In genomic region chr15:44710236-44711088, GRCh38 we compare ENCODE assay signal across 8 cellular contexts. TPM values are rescaled to one million over a fixed set of nuclear protein-coding genes. Genes with fewer than 3 reads are reported as not detected.
DNase-seq lines count a peak whose midpoint lies in the region; ATAC-seq and TF ChIP-seq lines count a peak whose summit lies in the region.

No MANE protein-coding gene starts in this region.

- peaks cover 41% of the 10 kb centered on the region for H4K20me1 ChIP-seq in Loucy (ENCODE audit: insufficient read depth, low read length, poor library complexity, severe bottlenecking)

- H3K9me3 Mint-ChIP-seq in activated CD4-positive, alpha-beta T cell treated with anti-CD3 and anti-CD28 coated beads for 36 hours (ENCODE audit: low read depth), result no peaks in the 10 kb centered on the region
- no peaks in the 10 kb centered on the region for H3K9me3 Mint-ChIP-seq in activated T-helper 1 cell treated with anti-CD3 and anti-CD28 coated beads, Interleukin-12 subunit alpha, Interleukin-12 subunit beta, Interleukin-2, Interleukin-4 antibody, amounts not matched to agents 30 ng/mL and 10 ng/mL and 1 ng/mL, durations not matched to agents 14 hours and 24 hours and 36 hours

- H3K4me3 ChIP-seq in Loucy (ENCODE audit: low read length, poor library complexity, severe bottlenecking) (peak overlapping the region; percentile 83), rectal smooth muscle tissue (ENCODE audit: low read length) (peak overlapping the region; percentile 100)

- H3K27me3 ChIP-seq in Loucy (ENCODE audit: insufficient read depth, low read length, poor library complexity, severe bottlenecking), result peaks cover 10% of the 10 kb centered on the region
- no peaks in the 10 kb centered on the region for H3K27me3 ChIP-seq in rectal smooth muscle tissue (ENCODE audit: control insufficient read depth, insufficient read depth, low read length)

- H3K9ac ChIP-seq in Loucy (ENCODE audit: low read depth, low read length, poor library complexity, severe bottlenecking) (peak overlapping the region; percentile 98), rectal smooth muscle tissue (ENCODE audit: low read length) (peak overlapping the region; percentile 100)

- DNase-seq in activated CD4-positive, alpha-beta T cell treated with anti-CD3 and anti-CD28 coated beads for 36 hours, result peak; percentile 59
- DNase-seq in activated CD4-positive, alpha-beta T cell treated with anti-CD3 and anti-CD28 coated beads for 1 hour, result no peak
- DNase-seq in activated T-helper 1 cell treated with anti-CD3 and anti-CD28 coated beads, Interleukin-12 subunit alpha, Interleukin-12 subunit beta, Interleukin-2, Interleukin-4 antibody, amounts not matched to agents 30 ng/mL and 10 ng/mL and 1 ng/mL, durations not matched to agents 14 hours and 24 hours and 36 hours (ENCODE audit: low spot score), result no peak
- peak; percentile 32 for DNase-seq in glomerular visceral epithelial cell (ENCODE audit: extremely low spot score)
- DNase-seq in superior temporal gyrus (ENCODE audit: extremely low spot score), result no peak

- H3K4me1 ChIP-seq in Loucy (ENCODE audit: insufficient read depth, low read length, poor library complexity, severe bottlenecking) (peaks cover 39% of the 10 kb centered on the region), rectal smooth muscle tissue (ENCODE audit: control insufficient read depth, insufficient read depth, low read length) (peaks cover 4% of the 10 kb centered on the region)

- no peaks in the 10 kb centered on the region for H3K9me2 ChIP-seq in Loucy (replicated peaks; ENCODE audit: low read depth, low read length)

- no peak for ATAC-seq in activated CD4-positive, alpha-beta T cell treated with anti-CD3 and anti-CD28 coated beads for 36 hours
- no peak for ATAC-seq in HG03520 (IDR thresholded peaks at IDR 0.05; ENCODE audit: unreplicated experiment)

- intact Hi-C loops in activated CD4-positive, alpha-beta T cell treated with anti-CD3 and anti-CD28 coated beads for 36 hours (cut with DNase I, micrococcal nuclease), result loop anchor here (1.0 to 5.0 kb wide), 11 partner anchors 9 to 963 kb away; partner anchors contain the start of genes SPG11 (in 2 of the 2), CTDSPL2 (in 1 of the 2), EIF3J (in 1 of the 2) and PDIA3 (in 1 of the 2)
- intact Hi-C loops in activated T-helper 1 cell treated with anti-CD3 and anti-CD28 coated beads, Interleukin-12 subunit alpha, Interleukin-12 subunit beta, Interleukin-2, Interleukin-4 antibody, amounts not matched to agents 30 ng/mL and 10 ng/mL and 1 ng/mL, durations not matched to agents 14 hours and 24 hours and 36 hours (cut with micrococcal nuclease), result loop anchor here (1.0 to 5.0 kb wide), 6 partner anchors 9 to 173 kb away; partner anchors contain the start of genes EIF3J and SPG11

- POLR2A ChIA-PET in activated CD4-positive, alpha-beta T cell treated with anti-CD3 and anti-CD28 coated beads for 36 hours (lab: Charles Lee), result interaction anchor here (0.5 to 13.9 kb wide), 12 partner anchors 10 to 283 kb away, joined by 3 to 474 read pairs (median 5); partner anchors contain the start of genes CTDSPL2, SPG11 and TRIM69

- H3K36me3 ChIP-seq in Loucy (ENCODE audit: insufficient read depth, low read length), result peaks cover 12% of the 10 kb centered on the region; the same call in 1 of the 2 replicates
- H3K36me3 ChIP-seq in rectal smooth muscle tissue (ENCODE audit: control insufficient read depth, insufficient read depth, low read length), result peaks cover 6% of the 10 kb centered on the region

- peak overlapping the region; percentile 100 for H3K27ac Mint-ChIP-seq in activated CD4-positive, alpha-beta T cell treated with anti-CD3 and anti-CD28 coated beads for 36 hours
- peak overlapping the region; percentile 99 for H3K27ac Mint-ChIP-seq in activated T-helper 1 cell treated with anti-CD3 and anti-CD28 coated beads, Interleukin-12 subunit alpha, Interleukin-12 subunit beta, Interleukin-2, Interleukin-4 antibody, amounts not matched to agents 30 ng/mL and 10 ng/mL and 1 ng/mL, durations not matched to agents 14 hours and 24 hours and 36 hours

- TF ChIP-seq CTCF in Loucy (conservative IDR thresholded peaks at IDR 0.05; ENCODE audit: low read length), result peak; percentile 81

- peak overlapping the region; percentile 99 for H3K27ac ChIP-seq in rectal smooth muscle tissue (ENCODE audit: low read depth, low read length)

- no peaks in the 10 kb centered on the region for H3K9me3 ChIP-seq in Loucy (ENCODE audit: insufficient read depth, low read depth, low read length)

- peak overlapping the region; percentile 96 for H3K4me3 Mint-ChIP-seq in activated CD4-positive, alpha-beta T cell treated with anti-CD3 and anti-CD28 coated beads for 36 hours
- H3K4me3 Mint-ChIP-seq in activated T-helper 1 cell treated with anti-CD3 and anti-CD28 coated beads, Interleukin-12 subunit alpha, Interleukin-12 subunit beta, Interleukin-2, Interleukin-4 antibody, amounts not matched to agents 30 ng/mL and 10 ng/mL and 1 ng/mL, durations not matched to agents 14 hours and 24 hours and 36 hours, result peak overlapping the region; percentile 99

- H3K36me3 Mint-ChIP-seq in activated CD4-positive, alpha-beta T cell treated with anti-CD3 and anti-CD28 coated beads for 36 hours (ENCODE audit: low read depth), result peaks cover 63% of the 10 kb centered on the region
- H3K36me3 Mint-ChIP-seq in activated T-helper 1 cell treated with anti-CD3 and anti-CD28 coated beads, Interleukin-12 subunit alpha, Interleukin-12 subunit beta, Interleukin-2, Interleukin-4 antibody, amounts not matched to agents 30 ng/mL and 10 ng/mL and 1 ng/mL, durations not matched to agents 14 hours and 24 hours and 36 hours (ENCODE audit: low read depth), result peaks cover 44% of the 10 kb centered on the region

- H3K27me3 Mint-ChIP-seq in activated CD4-positive, alpha-beta T cell treated with anti-CD3 and anti-CD28 coated beads for 36 hours, result no peaks in the 10 kb centered on the region
- no peaks in the 10 kb centered on the region for H3K27me3 Mint-ChIP-seq in activated T-helper 1 cell treated with anti-CD3 and anti-CD28 coated beads, Interleukin-12 subunit alpha, Interleukin-12 subunit beta, Interleukin-2, Interleukin-4 antibody, amounts not matched to agents 30 ng/mL and 10 ng/mL and 1 ng/mL, durations not matched to agents 14 hours and 24 hours and 36 hours (ENCODE audit: insufficient read depth)

- peaks cover 24% of the 10 kb centered on the region for H3K4me1 Mint-ChIP-seq in activated CD4-positive, alpha-beta T cell treated with anti-CD3 and anti-CD28 coated beads for 36 hours
- peaks cover 38% of the 10 kb centered on the region for H3K4me1 Mint-ChIP-seq in activated T-helper 1 cell treated with anti-CD3 and anti-CD28 coated beads, Interleukin-12 subunit alpha, Interleukin-12 subunit beta, Interleukin-2, Interleukin-4 antibody, amounts not matched to agents 30 ng/mL and 10 ng/mL and 1 ng/mL, durations not matched to agents 14 hours and 24 hours and 36 hours (ENCODE audit: low read depth)

- H2AFZ ChIP-seq in Loucy (ENCODE audit: low read length), result peak overlapping the region; percentile 59

- peaks cover 52% of the 10 kb centered on the region for H3K79me2 ChIP-seq in Loucy (ENCODE audit: insufficient read depth, low read length)

- peaks cover 4% of the 10 kb centered on the region; the same call in 1 of the 2 replicates for H3F3A ChIP-seq in Loucy (ENCODE audit: low read depth)

- H3K4me2 ChIP-seq in Loucy (ENCODE audit: low read depth, low read length, poor library complexity, severe bottlenecking), result peak overlapping the region; percentile 81

- CTCF ChIA-PET in activated CD4-positive, alpha-beta T cell treated with anti-CD3 and anti-CD28 coated beads for 36 hours (lab: Charles Lee), result interaction anchor here (1.1 to 17.3 kb wide), 11 partner anchors 18 to 249 kb away, joined by 3 to 209 read pairs (median 8); partner anchors contain the start of genes SPG11 and TRIM69

RNA-seq across cellular contexts. Expression of gene PATL2, which starts 0.7 kb away (rescaled TPM):
- 10 to 100 TPM; 11.2 to 14.1 TPM for total RNA-seq in activated CD4-positive, alpha-beta T cell treated with anti-CD3 and anti-CD28 coated beads for 36 hours
- total RNA-seq in activated T-helper 1 cell treated with anti-CD3 and anti-CD28 coated beads, Interleukin-12 subunit alpha, Interleukin-12 subunit beta, Interleukin-2, Interleukin-4 antibody, amounts not matched to agents 30 ng/mL and 10 ng/mL and 1 ng/mL, durations not matched to agents 14 hours and 24 hours and 36 hours, result 11.1 and 11.5 TPM in 2 replicates

RNA-seq across cellular contexts. Expression of gene B2M, which starts 0.9 kb away (rescaled TPM):
- 1,000 to 10,000 TPM; 5,181 to 7,416 TPM for total RNA-seq in activated CD4-positive, alpha-beta T cell treated with anti-CD3 and anti-CD28 coated beads for 36 hours
- 4,313 and 4,559 TPM in 2 replicates for total RNA-seq in activated T-helper 1 cell treated with anti-CD3 and anti-CD28 coated beads, Interleukin-12 subunit alpha, Interleukin-12 subunit beta, Interleukin-2, Interleukin-4 antibody, amounts not matched to agents 30 ng/mL and 10 ng/mL and 1 ng/mL, durations not matched to agents 14 hours and 24 hours and 36 hours

RNA-seq across cellular contexts. Expression of gene TRIM69, which starts 25.9 kb away (rescaled TPM):
- total RNA-seq in activated CD4-positive, alpha-beta T cell treated with anti-CD3 and anti-CD28 coated beads for 36 hours, result 10 to 100 TPM; 65.8 to 67.9 TPM
- total RNA-seq in activated T-helper 1 cell treated with anti-CD3 and anti-CD28 coated beads, Interleukin-12 subunit alpha, Interleukin-12 subunit beta, Interleukin-2, Interleukin-4 antibody, amounts not matched to agents 30 ng/mL and 10 ng/mL and 1 ng/mL, durations not matched to agents 14 hours and 24 hours and 36 hours, result 43.8 and 46.4 TPM in 2 replicates

RNA-seq across cellular contexts. Expression of gene SPG11, which starts 47.0 kb away (rescaled TPM):
- 10 to 100 TPM; 76.2 to 88.7 TPM for total RNA-seq in activated CD4-positive, alpha-beta T cell treated with anti-CD3 and anti-CD28 coated beads for 36 hours
- total RNA-seq in activated T-helper 1 cell treated with anti-CD3 and anti-CD28 coated beads, Interleukin-12 subunit alpha, Interleukin-12 subunit beta, Interleukin-2, Interleukin-4 antibody, amounts not matched to agents 30 ng/mL and 10 ng/mL and 1 ng/mL, durations not matched to agents 14 hours and 24 hours and 36 hours, result 65.2 and 70.4 TPM in 2 replicates

Comparison
In these comparisons a context has a peak if more than half of its experiments do, and no peak if none do; other contexts are left out.
1. DNase-seq: peak in activated CD4-positive, alpha-beta T cell treated with anti-CD3 and anti-CD28 coated beads for 36 hours (single experiment) and glomerular visceral epithelial cell (single experiment); none in activated CD4-positive, alpha-beta T cell treated with anti-CD3 and anti-CD28 coated beads for 1 hour (single experiment), activated T-helper 1 cell treated with anti-CD3 and anti-CD28 coated beads, Interleukin-12 subunit alpha, Interleukin-12 subunit beta, Interleukin-2, Interleukin-4 antibody, amounts not matched to agents 30 ng/mL and 10 ng/mL and 1 ng/mL, durations not matched to agents 14 hours and 24 hours and 36 hours (single experiment) and superior temporal gyrus (single experiment).